In the genomic region with DNA sequence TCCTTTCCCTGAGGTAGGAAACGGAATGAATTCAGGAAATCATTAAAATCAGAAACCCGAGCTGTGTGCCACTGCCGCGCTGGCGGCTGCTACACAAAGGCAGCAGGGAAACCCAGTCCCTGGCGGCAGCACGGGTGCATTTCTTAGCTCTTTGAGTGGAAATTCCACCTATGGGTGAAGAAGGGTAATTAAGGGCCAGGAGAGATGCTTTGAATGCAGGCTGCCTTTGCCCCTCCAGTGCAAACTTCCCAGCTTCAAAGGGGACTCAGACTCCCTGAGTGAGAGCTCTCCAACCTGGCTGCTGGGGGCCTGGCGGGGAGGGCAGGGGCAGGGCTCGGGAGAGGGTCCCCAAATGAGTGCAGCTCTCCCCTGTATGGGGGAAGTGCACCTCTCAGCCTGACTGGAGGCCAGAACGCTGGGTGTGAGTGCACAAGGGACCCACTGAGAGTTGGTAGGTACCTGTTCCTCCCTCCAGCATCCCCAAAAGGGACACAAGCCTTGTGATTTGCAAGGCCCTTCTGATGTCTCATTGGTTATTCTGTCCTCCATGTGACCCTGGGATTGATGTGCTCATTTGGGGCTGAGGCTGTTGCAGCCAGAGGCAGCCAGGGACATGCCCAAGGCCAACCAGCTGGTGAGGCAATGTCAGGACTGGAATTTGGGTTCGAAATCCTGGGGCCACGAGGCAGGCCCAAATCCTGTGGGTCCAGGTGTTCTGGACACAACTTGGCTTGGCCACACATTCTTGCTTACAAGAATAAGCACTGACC, we compare ENCODE assay signal across 9 cellular contexts. TPM values are rescaled to one million over a fixed set of nuclear protein-coding genes. Genes with fewer than 3 reads are reported as not detected.
A peak's percentile ranks its signal among the peaks of the same experiment; 100 is the strongest.
DNase-seq lines count a peak whose midpoint lies in the region; ATAC-seq and TF ChIP-seq lines count a peak whose summit lies in the region.
"Had no signal": no experiment of that assay in that cellular context is flagged by ENCODE, and none has a peak within 500 bp of the region (broad histone marks: within the 10 kb centered on the region; RNA-seq: fewer than 3 reads in every experiment).

No MANE protein-coding gene starts in this region.

- H3K27ac ChIP-seq in parathyroid adenoma: no peak overlapping the region
- H3K27ac ChIP-seq in esophagus muscularis mucosa (replicated peaks in 1 of 4): no peak overlapping the region
- H3K27ac ChIP-seq: SK-N-MC had no signal

- H3K4me3 ChIP-seq in parathyroid adenoma (ENCODE audit: low read depth, low read length) (no peak overlapping the region), esophagus muscularis mucosa (no peak overlapping the region)
- H3K4me3 ChIP-seq: SK-N-MC had no signal

- TF ChIP-seq CTCF in parathyroid adenoma (IDR thresholded peaks at IDR 0.05) (peak; percentile 74), esophagus muscularis mucosa (IDR thresholded peaks at IDR 0.05) (no peak)

- WGBS in esophagus muscularis mucosa: 81% methylated on average over 11 of the region's 12 CpGs

- no peaks in the 10 kb centered on the region for H3K27me3 Mint-ChIP-seq in activated CD4-positive, alpha-beta T cell treated with anti-CD3 and anti-CD28 coated beads for 36 hours
- no peaks in the 10 kb centered on the region for H3K27me3 Mint-ChIP-seq in T-helper 2 cell treated with Interferon-gamma antibody and Interleukin-4, amounts not matched to agents 5 μg/mL and 100 μg/mL, for 36 hours (ENCODE audit: low read depth)

- DNase-seq in activated CD4-positive, alpha-beta T cell treated with anti-CD3 and anti-CD28 coated beads for 36 hours: peak; percentile 54
- no peak for DNase-seq in activated CD4-positive, alpha-beta T cell treated with anti-CD3 and anti-CD28 coated beads for 4 hours
- peak; percentile 28 for DNase-seq in NAMALWA (ENCODE audit: low spot score)
- DNase-seq in cerebellum (ENCODE audit: low spot score): peak; percentile 42
- DNase-seq in T-helper 2 cell treated with Interferon-gamma antibody and Interleukin-4, amounts not matched to agents 5 μg/mL and 100 μg/mL, for 36 hours (ENCODE audit: low spot score): no peak
- no peak for DNase-seq in esophagus muscularis mucosa (ENCODE audit: extremely low spot score)

- no peak overlapping the region for H3K27ac Mint-ChIP-seq in activated CD4-positive, alpha-beta T cell treated with anti-CD3 and anti-CD28 coated beads for 36 hours
- no peak overlapping the region for H3K27ac Mint-ChIP-seq in T-helper 2 cell treated with Interferon-gamma antibody and Interleukin-4, amounts not matched to agents 5 μg/mL and 100 μg/mL, for 36 hours

- H3K9ac ChIP-seq in parathyroid adenoma: no peak overlapping the region

- no peak overlapping the region for H3K4me2 ChIP-seq in parathyroid adenoma (ENCODE audit: low read length)

- H3K36me3 ChIP-seq in parathyroid adenoma (ENCODE audit: control insufficient read depth, insufficient read depth, low read length): no peaks in the 10 kb centered on the region
- no peaks in the 10 kb centered on the region for H3K36me3 ChIP-seq in esophagus muscularis mucosa

- H3K4me1 ChIP-seq in parathyroid adenoma (peaks cover 12% of the 10 kb centered on the region), esophagus muscularis mucosa (peaks cover 11 to 16% (median 14%) of the 10 kb centered on the region in 4 donors)

- no peaks in the 10 kb centered on the region for H3K79me2 ChIP-seq in parathyroid adenoma

- H3K9me3 Mint-ChIP-seq in activated CD4-positive, alpha-beta T cell treated with anti-CD3 and anti-CD28 coated beads for 36 hours (ENCODE audit: low read depth): no peaks in the 10 kb centered on the region
- H3K9me3 Mint-ChIP-seq in T-helper 2 cell treated with Interferon-gamma antibody and Interleukin-4, amounts not matched to agents 5 μg/mL and 100 μg/mL, for 36 hours: no peaks in the 10 kb centered on the region

- no peaks in the 10 kb centered on the region for H3K36me3 Mint-ChIP-seq in activated CD4-positive, alpha-beta T cell treated with anti-CD3 and anti-CD28 coated beads for 36 hours (ENCODE audit: low read depth)
- H3K36me3 Mint-ChIP-seq in T-helper 2 cell treated with Interferon-gamma antibody and Interleukin-4, amounts not matched to agents 5 μg/mL and 100 μg/mL, for 36 hours (ENCODE audit: low read depth): no peaks in the 10 kb centered on the region

- no peaks in the 10 kb centered on the region for H3K9me3 ChIP-seq in parathyroid adenoma (ENCODE audit: control insufficient read depth, low read length)
- H3K9me3 ChIP-seq in esophagus muscularis mucosa: no peaks in the 10 kb centered on the region

- TF ChIP-seq EP300 in esophagus muscularis mucosa (IDR thresholded peaks at IDR 0.05): no peak

- H3K4me1 Mint-ChIP-seq in activated CD4-positive, alpha-beta T cell treated with anti-CD3 and anti-CD28 coated beads for 36 hours: peaks cover 30% of the 10 kb centered on the region
- peaks cover 23% of the 10 kb centered on the region for H3K4me1 Mint-ChIP-seq in T-helper 2 cell treated with Interferon-gamma antibody and Interleukin-4, amounts not matched to agents 5 μg/mL and 100 μg/mL, for 36 hours (ENCODE audit: low read depth)

- no peak overlapping the region for H3K4me3 Mint-ChIP-seq in activated CD4-positive, alpha-beta T cell treated with anti-CD3 and anti-CD28 coated beads for 36 hours
- H3K4me3 Mint-ChIP-seq in T-helper 2 cell treated with Interferon-gamma antibody and Interleukin-4, amounts not matched to agents 5 μg/mL and 100 μg/mL, for 36 hours: no peak overlapping the region

- intact Hi-C loops in activated CD4-positive, alpha-beta T cell treated with anti-CD3 and anti-CD28 coated beads for 36 hours (cut with DNase I, micrococcal nuclease): no loop called here
- intact Hi-C loops in esophagus muscularis mucosa (cut with DNase I): no loop called here

- CTCF ChIA-PET in activated CD4-positive, alpha-beta T cell treated with anti-CD3 and anti-CD28 coated beads for 36 hours (lab: Charles Lee): interaction anchor here (0.6 to 1.4 kb wide), 9 partner anchors 11 to 1010 kb away, joined by 3 to 7 read pairs (median 3); no protein-coding TSS in a partner anchor

- TF ChIP-seq POLR2A in esophagus muscularis mucosa (IDR thresholded peaks at IDR 0.05; ENCODE audit: low read depth): no peak

- H2AFZ ChIP-seq in parathyroid adenoma: no peak overlapping the region

- H3K27me3 ChIP-seq in parathyroid adenoma (ENCODE audit: control insufficient read depth, insufficient read depth, low read length) (no peaks in the 10 kb centered on the region), esophagus muscularis mucosa (no peaks in the 10 kb centered on the region)

- POLR2A ChIA-PET in activated CD4-positive, alpha-beta T cell treated with anti-CD3 and anti-CD28 coated beads for 36 hours (lab: Charles Lee): interaction anchor here (0.5 kb wide), 1 partner anchor 90 kb away, joined by 3 read pairs; no protein-coding TSS in a partner anchor

- ATAC-seq in activated CD4-positive, alpha-beta T cell treated with anti-CD3 and anti-CD28 coated beads for 36 hours: no peak
- no peak for ATAC-seq in HG02588 (IDR thresholded peaks at IDR 0.05; ENCODE audit: unreplicated experiment)

RNA-seq across cellular contexts. Expression of a gene that starts 16.3 kb away (rescaled TPM):
- 10 to 100 TPM; 33.9 to 34.3 TPM for total RNA-seq in activated CD4-positive, alpha-beta T cell treated with anti-CD3 and anti-CD28 coated beads for 36 hours
- total RNA-seq in cerebellum (53.4 TPM), esophagus muscularis mucosa (10 to 100 TPM; 48.7 to 87.2 (median 66.0) TPM)

Comparison
In these comparisons a context has a peak if more than half of its experiments do, and no peak if none do; other contexts are left out.
1. DNase-seq: peak in activated CD4-positive, alpha-beta T cell treated with anti-CD3 and anti-CD28 coated beads for 36 hours (single experiment), NAMALWA (single experiment) and cerebellum (single experiment); none in activated CD4-positive, alpha-beta T cell treated with anti-CD3 and anti-CD28 coated beads for 4 hours (0 of 2), T-helper 2 cell treated with Interferon-gamma antibody and Interleukin-4, amounts not matched to agents 5 μg/mL and 100 μg/mL, for 36 hours (single experiment) and esophagus muscularis mucosa (single experiment).